ENCODE assay signal across 1 cellular context in the genomic region with DNA sequence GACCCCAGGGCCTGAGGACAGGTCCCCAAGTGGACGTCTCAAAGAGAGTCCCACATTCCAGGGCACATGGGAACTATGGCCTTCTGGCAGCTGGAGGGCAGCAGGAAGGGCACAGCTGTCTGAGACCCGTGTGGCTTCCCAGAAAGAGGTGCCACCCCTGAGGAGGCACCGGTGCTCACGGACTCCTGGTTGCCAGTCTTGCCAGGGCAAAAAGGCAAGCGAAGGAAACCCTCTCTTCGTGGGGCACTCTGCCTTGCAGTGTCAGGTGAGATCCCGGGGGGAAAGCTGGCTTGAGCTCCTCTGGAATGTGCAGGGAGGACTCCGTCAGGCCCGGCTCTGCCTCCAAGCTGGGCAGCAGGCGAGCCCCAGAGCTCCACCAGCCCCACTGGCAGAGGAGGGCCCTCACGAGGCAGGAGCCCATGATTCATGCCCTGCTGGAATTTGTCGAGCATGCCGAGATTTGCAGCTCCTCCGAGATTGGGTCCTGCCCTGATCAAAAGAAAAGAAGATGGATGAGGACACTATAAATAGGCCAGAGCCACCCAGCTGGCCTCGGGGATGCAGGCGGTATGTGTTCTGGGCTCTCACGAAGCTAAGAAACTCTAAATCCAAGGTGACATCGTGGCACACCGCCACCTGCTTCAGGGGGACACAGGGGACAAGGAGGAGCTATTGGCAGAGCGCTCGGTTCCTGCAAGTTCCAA.
TF ChIP-seq lines count a peak whose summit lies in the region.

No MANE protein-coding gene starts in this region.

TF ChIP-seq in IMR-90, 13 proteins besides CTCF, POLR2A, EP300 and RAD21 (continued from another document):
- TF ChIP-seq USF2 (IDR thresholded peaks at IDR 0.05; ENCODE audit: low read depth, low read length), result no peak
